ENCODE assay signal across 25 cellular contexts in genomic region chr12:133165776-133166175, GRCh38.
"Had no signal": no experiment of that assay in that cellular context is flagged by ENCODE, and none has a peak within 500 bp of the region (broad histone marks: within the 10 kb centered on the region; RNA-seq: fewer than 3 reads in every experiment).

No MANE protein-coding gene starts in this region.

- H3K4me1 Mint-ChIP-seq: activated naive CD4-positive, alpha-beta T cell treated with anti-CD3 and anti-CD28 coated beads, Interleukin-2, amount 50 U/mL, for 24 hours; T-helper 17 cell; WTC11 had no signal

- H3K27me3 Mint-ChIP-seq: activated naive CD4-positive, alpha-beta T cell treated with anti-CD3 and anti-CD28 coated beads, Interleukin-2, amount 50 U/mL, for 24 hours; T-helper 17 cell had no signal

- H3K27ac Mint-ChIP-seq: activated CD8-positive, alpha-beta T cell treated with anti-CD3 and anti-CD28 coated beads, Interleukin-2, amount 10 ng/mL, durations not matched to agents 7 days and 5 days; activated naive CD4-positive, alpha-beta T cell treated with anti-CD3 and anti-CD28 coated beads, Interleukin-2, amount 50 U/mL, for 24 hours; activated T-helper 1 cell treated with anti-CD3 and anti-CD28 coated beads, Interleukin-12 subunit alpha, Interleukin-12 subunit beta, Interleukin-2, Interleukin-4 antibody, amounts not matched to agents 30 ng/mL and 10 ng/mL and 1 ng/mL, durations not matched to agents 14 hours and 24 hours and 36 hours; T-helper 17 cell; WTC11 had no signal

- H3K27me3 ChIP-seq: ascending aorta, body of pancreas, cardiac muscle cell had no signal

- ATAC-seq: activated CD8-positive, alpha-beta T cell treated with anti-CD3 and anti-CD28 coated beads, Interleukin-2, amount 10 ng/mL, durations not matched to agents 7 days and 5 days; body of pancreas; PC-3; T-helper 17 cell; WTC11 had no signal

- H3K4me3 ChIP-seq: ascending aorta, body of pancreas, cardiac muscle cell had no signal

- H3K4me3 Mint-ChIP-seq: activated CD8-positive, alpha-beta T cell treated with anti-CD3 and anti-CD28 coated beads, Interleukin-2, amount 10 ng/mL, durations not matched to agents 7 days and 5 days; activated naive CD4-positive, alpha-beta T cell treated with anti-CD3 and anti-CD28 coated beads, Interleukin-2, amount 50 U/mL, for 24 hours; activated T-helper 1 cell treated with anti-CD3 and anti-CD28 coated beads, Interleukin-12 subunit alpha, Interleukin-12 subunit beta, Interleukin-2, Interleukin-4 antibody, amounts not matched to agents 30 ng/mL and 10 ng/mL and 1 ng/mL, durations not matched to agents 14 hours and 24 hours and 36 hours; T-helper 17 cell; WTC11 had no signal

- H3K36me3 ChIP-seq: ascending aorta, cardiac muscle cell had no signal

- H3K27ac ChIP-seq: ascending aorta, body of pancreas, cardiac muscle cell had no signal

- DNase-seq: activated CD4-positive, alpha-beta T cell treated with anti-CD3 and anti-CD28 coated beads for 48 hours; activated CD4-positive, alpha-beta T cell treated with anti-CD3 and anti-CD28 coated beads, Interleukin-2, amount 50 U/mL, for 4 hours; activated CD4-positive, CD25-positive, alpha-beta regulatory T cell treated with anti-CD3 and anti-CD28 coated beads, Interleukin-2, amount 50 U/mL, for 72 hours; activated CD8-positive, alpha-beta memory T cell treated with anti-CD3 and anti-CD28 coated beads, Interleukin-2, amount 50 U/mL, for 48 hours; activated CD8-positive, alpha-beta T cell treated with anti-CD3 and anti-CD28 coated beads, Interleukin-2, amount 10 ng/mL, durations not matched to agents 7 days and 5 days; activated effector memory CD4-positive, alpha-beta T cell treated with Interleukin-2 at 50 U/mL for 16 hours; activated naive CD4-positive, alpha-beta T cell; activated T-cell treated with anti-CD3 and anti-CD28 coated beads, Interleukin-2, amount 50 U/mL, for 1 hour; body of pancreas; NCI-H1105 treated with DMSO at 0.1 percent for 48 hours; NCI-H1436 treated with DMSO at 0.1 percent for 48 hours; NCI-H187; NCI-H2081; NCI-H510A treated with DMSO at 0.1 percent for 48 hours; NCI-H69; PC-3; SIG-M5; T-helper 17 cell; T-helper 9 cell had no signal

- H3K4me1 ChIP-seq: ascending aorta, body of pancreas had no signal

- FAIRE-seq: RCC 7860 had no signal
